ENCODE assay signal across 17 cellular contexts in genomic region chr1:204250428-204251030, GRCh38. TPM values are rescaled to one million over a fixed set of nuclear protein-coding genes. Genes with fewer than 3 reads are reported as not detected.
"Had no signal": no experiment of that assay in that cellular context is flagged by ENCODE, and none has a peak within 500 bp of the region (broad histone marks: within the 10 kb centered on the region; RNA-seq: fewer than 3 reads in every experiment).

No MANE protein-coding gene starts in this region.

- H3K27ac ChIP-seq: breast epithelium, hepatocyte, uterus had no signal

- H3K4me3 ChIP-seq: breast epithelium, hepatocyte, uterus had no signal

- DNase-seq: activated CD4-positive, alpha-beta T cell treated with anti-CD3 and anti-CD28 coated beads, Interleukin-2, amount 50 U/mL, for 4 hours; activated CD8-positive, alpha-beta memory T cell treated with anti-CD3 and anti-CD28 coated beads, Interleukin-2, amount 10 ng/mL, durations not matched to agents 7 days and 5 days; activated gamma-delta T cell treated with Interleukin-2 at 50 U/mL for 16 hours; activated naive CD8-positive, alpha-beta T cell treated with anti-CD3 and anti-CD28 coated beads for 36 hours; activated T-cell treated with anti-CD3 and anti-CD28 coated beads, Interleukin-2, amount 50 U/mL, for 24 hours; foreskin melanocyte; naive thymus-derived CD8-positive, alpha-beta T cell; stimulated activated CD4-positive, alpha-beta T cell treated with anti-CD3 and anti-CD28 coated beads, Interleukin-4, amount 100 ng/mL, for 1 hour; stimulated activated naive CD8-positive, alpha-beta T cell treated with anti-CD3 and anti-CD28 coated beads, Interleukin-15, amount 100 ng/mL, for 72 hours; uterus had no signal

- H3K9me3 ChIP-seq: breast epithelium, uterus had no signal

- H3K4me1 ChIP-seq: uterus had no signal

- H3K36me3 ChIP-seq: breast epithelium, uterus had no signal

- H3K79me2 ChIP-seq: hepatocyte had no signal

- H3K27me3 ChIP-seq: breast epithelium, hepatocyte, uterus had no signal

- H3K4me2 ChIP-seq: hepatocyte had no signal

- H2AFZ ChIP-seq: hepatocyte had no signal

- ATAC-seq: activated CD4-positive, CD25-positive, alpha-beta regulatory T cell treated with anti-CD3 and anti-CD28 coated beads, Interleukin-2, amount 50 U/mL, for 24 hours; activated CD8-positive, alpha-beta memory T cell treated with anti-CD3 and anti-CD28 coated beads, Interleukin-2, amount 10 ng/mL, durations not matched to agents 7 days and 5 days; esophagus mucosa; naive thymus-derived CD8-positive, alpha-beta T cell; SK-N-SH treated with all-trans-retinoic acid at 6 μM for 48 hours; stimulated activated naive CD8-positive, alpha-beta T cell treated with anti-CD3 and anti-CD28 coated beads, Interleukin-15, amount 100 ng/mL, for 72 hours had no signal

RNA-seq across cellular contexts. Expression of gene GOLT1A, which starts 36.7 kb away (rescaled TPM):
- total RNA-seq: activated CD8-positive, alpha-beta memory T cell treated with anti-CD3 and anti-CD28 coated beads, Interleukin-2, amount 10 ng/mL, durations not matched to agents 7 days and 5 days; chondrocyte; esophagus mucosa; naive thymus-derived CD8-positive, alpha-beta T cell; posterior vena cava had no signal

RNA-seq across cellular contexts. Expression of gene KISS1, which starts 54.2 kb away (rescaled TPM):
- total RNA-seq: activated CD8-positive, alpha-beta memory T cell treated with anti-CD3 and anti-CD28 coated beads, Interleukin-2, amount 10 ng/mL, durations not matched to agents 7 days and 5 days; activated naive CD8-positive, alpha-beta T cell treated with anti-CD3 and anti-CD28 coated beads for 36 hours; breast epithelium; esophagus mucosa; naive thymus-derived CD8-positive, alpha-beta T cell; posterior vena cava; uterus had no signal
